In the genomic region with DNA sequence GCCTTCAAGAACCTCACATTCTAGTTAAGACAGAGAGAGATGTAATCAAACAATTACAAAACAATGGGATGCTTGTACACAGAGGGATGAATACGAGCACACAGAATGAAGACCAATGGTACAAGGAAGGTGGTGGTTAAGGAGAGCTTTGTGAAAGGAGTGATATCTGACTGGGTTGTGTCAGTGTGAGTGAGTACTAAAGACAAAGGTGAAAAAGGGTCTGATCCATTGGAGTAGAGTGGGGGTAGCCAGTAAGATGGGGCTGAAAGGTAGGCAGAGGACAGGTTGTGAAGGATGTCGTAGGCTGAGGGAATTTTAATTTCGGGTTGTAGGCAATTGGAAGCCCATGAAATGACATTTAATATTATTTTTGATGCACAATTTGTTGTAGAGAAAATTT, we compare ENCODE assay signal across 20 cellular contexts. TPM values are rescaled to one million over a fixed set of nuclear protein-coding genes. Genes with fewer than 3 reads are reported as not detected.
DNase-seq lines count a peak whose midpoint lies in the region; ATAC-seq, FAIRE-seq and TF ChIP-seq lines count a peak whose summit lies in the region.
"Had no signal": no experiment of that assay in that cellular context is flagged by ENCODE, and none has a peak within 500 bp of the region (broad histone marks: within the 10 kb centered on the region; RNA-seq: fewer than 3 reads in every experiment).

No MANE protein-coding gene starts in this region.

- peak; percentile 63 for ATAC-seq in K562
- ATAC-seq: CD8-positive, alpha-beta T cell had no signal

- no TSS peak for BruUV-seq in K562 (replicated peaks; lab: Mats Ljungman, UMichigan)

- peaks cover 75% of the 10 kb centered on the region for H3K36me3 ChIP-seq in K562 (ENCODE audit: control insufficient read depth, insufficient read depth, low read length)
- H3K36me3 ChIP-seq in iPS-20b (ENCODE audit: insufficient read depth, low read depth, low read length) = peaks cover 52% of the 10 kb centered on the region
- H3K36me3 ChIP-seq in spleen = peaks cover 3 to 100% (median 59%) of the 10 kb centered on the region in 6 donors

- WGBS in K562 (ENCODE audit: insufficient coverage, low coverage, missing lambda C conversion rate) = 7% methylated on average over 3 of the region's 3 CpGs
- 91 to 97% (median 93%) methylated on average over 3 of the region's 3 CpGs for WGBS in spleen, 5 donors

- TF ChIP-seq RAD21 in K562 (CRISPR knock-in tag; conservative IDR thresholded peaks at IDR 0.05 in 1 of 2, IDR thresholded peaks at IDR 0.05 in 1 of 2) = no peak

- no peak overlapping the region for H3K4me3 ChIP-seq in K562
- H3K4me3 ChIP-seq in iPS-20b (ENCODE audit: low read length) = no peak overlapping the region
- no peak overlapping the region for H3K4me3 ChIP-seq in spleen

- H3K27me3 Mint-ChIP-seq in T-helper 1 cell treated with Interleukin-12 subunit alpha and Interleukin-12 subunit beta and Interleukin-4 antibody, amounts not matched to agents 30 μg/mL and 1 μg/mL, for 36 hours (ENCODE audit: low read depth) = no peaks in the 10 kb centered on the region

- H3K9me3 Mint-ChIP-seq in T-helper 1 cell treated with Interleukin-12 subunit alpha and Interleukin-12 subunit beta and Interleukin-4 antibody, amounts not matched to agents 30 μg/mL and 1 μg/mL, for 36 hours = no peaks in the 10 kb centered on the region
- H3K9me3 Mint-ChIP-seq: CD14-positive monocyte; CD8-positive, alpha-beta T cell; HFFc6 had no signal

- peak overlapping the region; percentile 71 for H3K4me2 ChIP-seq in K562 (ENCODE audit: insufficient read depth, low read length)

- no peak for TF ChIP-seq EP300 in K562 (IDR thresholded peaks at IDR 0.05; ENCODE audit: low read length)

- no peak for FAIRE-seq in K562 (lab: Jason Lieb, UNC)
- FAIRE-seq: D721Med, GM19239 had no signal

- H3K4me1 ChIP-seq in K562 (replicated peaks in 1 of 2; ENCODE audit: control insufficient read depth in 2 of 2, insufficient read depth in 2 of 2, low read length in 2 of 2) = peaks cover 9 to 35% of the 10 kb centered on the region in 2 experiments
- H3K4me1 ChIP-seq in iPS-20b (ENCODE audit: insufficient read depth, low read length) = peaks cover 27% of the 10 kb centered on the region
- peaks cover 0 to 40% (median 5%) of the 10 kb centered on the region in 6 donors for H3K4me1 ChIP-seq in spleen

- peaks cover 4% of the 10 kb centered on the region for H3K4me1 Mint-ChIP-seq in T-helper 1 cell treated with Interleukin-12 subunit alpha and Interleukin-12 subunit beta and Interleukin-4 antibody, amounts not matched to agents 30 μg/mL and 1 μg/mL, for 36 hours (ENCODE audit: low read depth)
- H3K4me1 Mint-ChIP-seq: CD14-positive monocyte had no signal

- POLR2A ChIA-PET in K562 (lab: Yijun Ruan, JAX) = interaction anchor here (0.6 to 3.3 kb wide), 5 partner anchors 10 to 96 kb away, joined by 3 to 18 read pairs (median 5); partner anchors contain the start of genes MRRF and RBM18

- no peak for DNase-seq in T-helper 1 cell
- DNase-seq in K562 (ENCODE audit: extremely low read depth in 1 of 4, low spot score in 3 of 4) = peak in 3 of 4 experiments; percentile 23 to 29 (median 25)
- DNase-seq in spleen = no peak
- no peak for DNase-seq in NCI-H446 treated with DMSO at 0.1 percent for 48 hours (lab: John Stamatoyannopoulos, UW)
- no peak for DNase-seq in NCI-H1417 (lab: John Stamatoyannopoulos, UW)
- no peak for DNase-seq in LoVo (ENCODE audit: low spot score)
- DNase-seq: CD8-positive, alpha-beta T cell; COR-L47; DND-41; GDM1; HCEC 1CT; HFFc6 had no signal

- peak overlapping the region; percentile 72 for H3K27ac ChIP-seq in K562 (ENCODE audit: extremely low read depth, low read depth, low read length)
- no peak overlapping the region for H3K27ac ChIP-seq in iPS-20b (ENCODE audit: low read length)
- peak overlapping the region in 5 of 8 donors; percentile 58 to 82 (median 74) for H3K27ac ChIP-seq in spleen
- H3K27ac ChIP-seq: 22Rv1 had no signal

- H3K27me3 ChIP-seq in K562 (ENCODE audit: control insufficient read depth in 2 of 2, insufficient read depth in 2 of 2, low read length in 2 of 2) = no peaks in the 10 kb centered on the region
- H3K27me3 ChIP-seq in iPS-20b (ENCODE audit: insufficient read depth, low read length) = no peaks in the 10 kb centered on the region
- H3K27me3 ChIP-seq in spleen (replicated peaks in 1 of 7) = no peaks in the 10 kb centered on the region

- intact Hi-C loops in K562 (cut with micrococcal nuclease) (no loop called here), spleen (cut with DNase I; ENCODE audit: low total_unique reads) (no loop called here)

- H4K20me1 ChIP-seq in K562 (replicated peaks; ENCODE audit: control insufficient read depth, insufficient read depth, low read length) = no peaks in the 10 kb centered on the region

- peaks cover 33% of the 10 kb centered on the region for H3K36me3 Mint-ChIP-seq in T-helper 1 cell treated with Interleukin-12 subunit alpha and Interleukin-12 subunit beta and Interleukin-4 antibody, amounts not matched to agents 30 μg/mL and 1 μg/mL, for 36 hours (ENCODE audit: low read depth)

- no peak overlapping the region for H3K4me3 Mint-ChIP-seq in T-helper 1 cell treated with Interleukin-12 subunit alpha and Interleukin-12 subunit beta and Interleukin-4 antibody, amounts not matched to agents 30 μg/mL and 1 μg/mL, for 36 hours
- H3K4me3 Mint-ChIP-seq: CD14-positive monocyte; CD8-positive, alpha-beta T cell; HFFc6 had no signal

- in situ Hi-C loops in K562 (cut with MboI) = no loop called here

- peak overlapping the region; percentile 2 for H3K27ac Mint-ChIP-seq in T-helper 1 cell treated with Interleukin-12 subunit alpha and Interleukin-12 subunit beta and Interleukin-4 antibody, amounts not matched to agents 30 μg/mL and 1 μg/mL, for 36 hours
- H3K27ac Mint-ChIP-seq: CD8-positive, alpha-beta T cell; HFFc6 had no signal

- H3K9ac ChIP-seq in K562 (ENCODE audit: insufficient read depth in 1 of 2, low read depth in 2 of 2, low read length in 2 of 2) (peak overlapping the region in 1 of 2 experiments; percentile 55; a peak in 2 of 4 replicates), iPS-20b (ENCODE audit: low read depth, low read length) (peak overlapping the region; percentile 24; the same call in 1 of the 2 replicates)

- H2AFZ ChIP-seq in K562 (ENCODE audit: low read depth, low read length) = no peak overlapping the region

- no peaks in the 10 kb centered on the region for H3K9me1 ChIP-seq in K562 (ENCODE audit: control insufficient read depth, insufficient read depth, low read length)

- H3K9me3 ChIP-seq in K562 (replicated peaks; ENCODE audit: control insufficient read depth, insufficient read depth, low read depth, low read length) (no peaks in the 10 kb centered on the region), iPS-20b (ENCODE audit: insufficient read depth, low read depth, low read length) (no peaks in the 10 kb centered on the region), spleen (no peaks in the 10 kb centered on the region)

- CTCF ChIA-PET in K562 (lab: Yijun Ruan, JAX; ENCODE audit: low intra/inter-chr PET ratio) = no interaction called here

- H3K79me2 ChIP-seq in K562 (ENCODE audit: control insufficient read depth, insufficient read depth, low read length) = peaks cover 46% of the 10 kb centered on the region

- TF ChIP-seq CTCF in K562 (IDR thresholded peaks at IDR 0.05 in 2 of 3, conservative IDR thresholded peaks at IDR 0.05 in 1 of 3; ENCODE audit: insufficient read depth in 2 of 3, low read depth in 1 of 3, low read length in 3 of 3) (no peak), spleen (IDR thresholded peaks at IDR 0.05 in 8 of 11, conservative IDR thresholded peaks at IDR 0.05 in 3 of 11) (no peak)

- no peak for TF ChIP-seq POLR2A in K562 (conservative IDR thresholded peaks at IDR 0.05)
- no peak for TF ChIP-seq POLR2A in spleen (IDR thresholded peaks at IDR 0.05)

RNA-seq across cellular contexts. Expression of gene RBM18, which starts 9.9 kb away (rescaled TPM):
- 4.5 and 12.6 TPM in 2 replicates for total RNA-seq in K562 (2011; cell fraction: chromatin; rRNA removed; ENCODE audit: low replicate concordance)
- 3.5 and 3.7 TPM in 2 replicates for total RNA-seq in K562 (2011; cell fraction: nucleolus; rRNA removed)
- total RNA-seq in K562 (2011; cell fraction: nucleoplasm; rRNA removed) = 5.8 and 9.0 TPM in 2 replicates
- total RNA-seq in K562 (2014; rRNA removed) (7.4 and 7.9 TPM in 2 replicates), K562 (2014; rRNA removed; fragmentation: Illumina TruSeq; extraction: Trizol) (24.5 and 25.2 TPM in 2 replicates), K562 (2015; rRNA removed; fragmentation: Illumina TruSeq; extraction: Trizol) (14.6 and 16.3 TPM in 2 replicates), K562 (2021) (34.0 and 36.4 TPM in 2 replicates), spleen (10 to 100 TPM; 10.0 to 21.5 (median 18.1) TPM)
- polyA plus RNA-seq in K562 (2011; rRNA removed) (46.5 and 61.7 TPM in 2 replicates), K562 (2014; fragmentation: Illumina TruSeq; extraction: Trizol) (39.6 and 41.8 TPM in 2 replicates), K562 (2014; fragmentation: Nextera tagmentation; extraction: Ambion mirVana) (10 to 100 TPM; 84.1 to 86.3 TPM), K562 (2014; rRNA removed) (20.0 and 26.5 TPM in 2 replicates), spleen (1 to 10 TPM; 4.2 to 7.5 (median 6.8) TPM)
- polyA plus RNA-seq in K562 (2011; cell fraction: cytosol; rRNA removed) = 8.2 and 10.9 TPM in 2 replicates
- polyA plus RNA-seq in K562 (2011; cell fraction: nucleus; rRNA removed) = 6.1 and 11.3 TPM in 2 replicates
- polyA plus RNA-seq in K562 (2012) = 22.9 and 29.0 TPM in 2 replicates
- 29.0 and 32.7 TPM in 2 replicates for polyA minus RNA-seq in K562 (2011; rRNA and poly(A)+ RNA removed)
- polyA minus RNA-seq in K562 (2011; cell fraction: cytosol; rRNA and poly(A)+ RNA removed) = 6.8 and 12.9 TPM in 2 replicates
- polyA minus RNA-seq in K562 (2011; cell fraction: nucleus; rRNA and poly(A)+ RNA removed) = 2.4 and 4.9 TPM in 2 replicates

RNA-seq across cellular contexts. Expression of gene MRRF, which starts 9.9 kb away (rescaled TPM):
- total RNA-seq in K562 (2011; cell fraction: chromatin; rRNA removed; ENCODE audit: low replicate concordance) = 118 and 197 TPM in 2 replicates
- total RNA-seq in K562 (2011; cell fraction: nucleolus; rRNA removed) = 66.7 and 74.3 TPM in 2 replicates
- 91.3 and 97.5 TPM in 2 replicates for total RNA-seq in K562 (2011; cell fraction: nucleoplasm; rRNA removed)
- total RNA-seq in K562 (2014; rRNA removed) = 53.6 and 57.9 TPM in 2 replicates
- 81.2 and 89.5 TPM in 2 replicates for total RNA-seq in K562 (2014; rRNA removed; fragmentation: Illumina TruSeq; extraction: Trizol)
- total RNA-seq in K562 (2015; rRNA removed; fragmentation: Illumina TruSeq; extraction: Trizol) = 65.7 and 70.8 TPM in 2 replicates
- 49.0 and 55.0 TPM in 2 replicates for total RNA-seq in K562 (2021)
- 101 and 105 TPM in 2 replicates for polyA plus RNA-seq in K562 (2011; rRNA removed)
- 32.0 and 54.7 TPM in 2 replicates for polyA plus RNA-seq in K562 (2011; cell fraction: cytosol; rRNA removed)
- polyA plus RNA-seq in K562 (2011; cell fraction: nucleus; rRNA removed) = 155 and 246 TPM in 2 replicates
- polyA plus RNA-seq in K562 (2012) = 45.7 and 52.4 TPM in 2 replicates
- polyA plus RNA-seq in K562 (2014; fragmentation: Illumina TruSeq; extraction: Trizol) = 81.3 and 93.1 TPM in 2 replicates
- polyA plus RNA-seq in K562 (2014; fragmentation: Nextera tagmentation; extraction: Ambion mirVana) = 10 to 100 TPM; 78.6 to 95.1 TPM
- 80.2 and 86.8 TPM in 2 replicates for polyA plus RNA-seq in K562 (2014; rRNA removed)
- polyA minus RNA-seq in K562 (2011; rRNA and poly(A)+ RNA removed) = 103 and 108 TPM in 2 replicates
- polyA minus RNA-seq in K562 (2011; cell fraction: cytosol; rRNA and poly(A)+ RNA removed) = 34.3 and 46.7 TPM in 2 replicates
- polyA minus RNA-seq in K562 (2011; cell fraction: nucleus; rRNA and poly(A)+ RNA removed) = 56.1 and 91.1 TPM in 2 replicates
- 10 to 100 TPM; 30.9 to 44.8 (median 39.7) TPM for total RNA-seq in spleen
- 10 to 100 TPM; 23.1 to 29.6 (median 24.7) TPM for polyA plus RNA-seq in spleen

RNA-seq across cellular contexts. Expression of gene LHX6, which starts 26.0 kb away (rescaled TPM):
- total RNA-seq in K562 (2011; cell fraction: chromatin; rRNA removed; ENCODE audit: low replicate concordance) = 9.0 and 14.1 TPM in 2 replicates
- total RNA-seq in K562 (2011; cell fraction: nucleolus; rRNA removed) = 10.5 and 14.0 TPM in 2 replicates
- total RNA-seq in K562 (2011; cell fraction: nucleoplasm; rRNA removed) = 10.1 and 17.3 TPM in 2 replicates
- total RNA-seq in K562 (2014; rRNA removed) (16.3 and 23.8 TPM in 2 replicates), K562 (2014; rRNA removed; fragmentation: Illumina TruSeq; extraction: Trizol) (5.1 and 5.4 TPM in 2 replicates), K562 (2015; rRNA removed; fragmentation: Illumina TruSeq; extraction: Trizol) (7.1 and 8.3 TPM in 2 replicates), K562 (2021) (13.4 and 14.0 TPM in 2 replicates), spleen (1 to 10 TPM in 1 of 7 donors, under 1 TPM in 3, not detected in 3; 0.40 to 1.3 (median 0.46) TPM)
- polyA plus RNA-seq in K562 (2011; rRNA removed) (7.9 and 9.4 TPM in 2 replicates), K562 (2014; fragmentation: Illumina TruSeq; extraction: Trizol) (9.5 and 14.8 TPM in 2 replicates), K562 (2014; fragmentation: Nextera tagmentation; extraction: Ambion mirVana) (1 to 10 TPM; 2.8 to 3.4 TPM), K562 (2014; rRNA removed) (12.0 and 20.9 TPM in 2 replicates), spleen (under 1 TPM; 0.04 to 0.12 (median 0.10) TPM)
- 7.8 and 18.0 TPM in 2 replicates for polyA plus RNA-seq in K562 (2011; cell fraction: cytosol; rRNA removed)
- polyA plus RNA-seq in K562 (2011; cell fraction: nucleus; rRNA removed) = 10.5 and 16.5 TPM in 2 replicates
- polyA plus RNA-seq in K562 (2012) = 5.0 and 9.0 TPM in 2 replicates
- polyA minus RNA-seq in K562 (2011; rRNA and poly(A)+ RNA removed) = 5.1 and 5.6 TPM in 2 replicates
- polyA minus RNA-seq in K562 (2011; cell fraction: cytosol; rRNA and poly(A)+ RNA removed) = 4.7 and 8.4 TPM in 2 replicates
- polyA minus RNA-seq in K562 (2011; cell fraction: nucleus; rRNA and poly(A)+ RNA removed) = 5.2 and 6.5 TPM in 2 replicates
- total RNA-seq: A673; CD8-positive, alpha-beta T cell; HFFc6 had no signal
- polyA plus RNA-seq: BJ, CD14-positive monocyte had no signal

Comparison
In these comparisons a context has a peak if more than half of its experiments do, and no peak if none do; other contexts are left out.
1. DNase-seq: peak in K562 (3 of 4); none in T-helper 1 cell (0 of 5), spleen (single experiment), NCI-H446 treated with DMSO at 0.1 percent for 48 hours (single experiment), NCI-H1417 (0 of 3) and LoVo (single experiment).